Comparison of ENCODE assay signal across 29 cellular contexts in the genomic region with DNA sequence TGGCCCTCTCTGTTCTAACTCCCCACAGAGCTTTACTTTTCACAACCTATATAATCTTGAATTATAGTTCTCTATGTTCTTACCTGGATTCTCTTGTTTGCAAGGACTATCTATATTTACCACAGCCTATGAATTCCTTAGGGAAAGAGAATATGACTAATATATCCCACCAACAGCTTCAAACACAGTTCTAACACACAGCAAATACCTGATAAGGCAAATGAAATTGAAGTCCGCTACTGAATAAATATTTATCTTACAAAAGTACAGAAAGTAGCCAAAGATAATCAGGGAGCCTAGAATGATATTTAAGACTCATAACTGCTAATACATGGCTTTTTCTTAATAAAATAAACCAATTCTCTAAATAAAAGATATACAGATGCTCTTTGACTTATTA.
"Had no signal": no experiment of that assay in that cellular context is flagged by ENCODE, and none has a peak within 500 bp of the region (broad histone marks: within the 10 kb centered on the region; RNA-seq: fewer than 3 reads in every experiment).

No MANE protein-coding gene starts in this region.

- H3K36me3 ChIP-seq: stomach, suprapubic skin, thoracic aorta, thyroid gland, tibial artery, tibial nerve, transverse colon, upper lobe of left lung, upper lobe of right lung, uterus, vagina had no signal

- H3K27ac Mint-ChIP-seq: stimulated activated effector memory CD8-positive, alpha-beta T cell treated with anti-CD3 and anti-CD28 coated beads, Interleukin-12 subunit alpha, Interleukin-12 subunit beta, amount 100 ng/mL, for 72 hours; stimulated activated memory B cell treated with anti-CD40 and anti-IgM and Interleukin-4, amounts not matched to agents 10 μg/mL and 1 μg/mL and 100 μg/mL, for 72 hours; stimulated activated naive B cell treated with anti-CD40 and anti-IgM and Interleukin-4, amounts not matched to agents 10 μg/mL and 1 μg/mL and 100 μg/mL, for 72 hours; stimulated activated naive CD8-positive, alpha-beta T cell treated with anti-CD3 and anti-CD28 coated beads, Interleukin-15, amount 100 ng/mL, for 72 hours; stimulated activated naive CD8-positive, alpha-beta T cell treated with anti-CD3 and anti-CD28 coated beads, Interleukin-15, Interleukin-2, amounts not matched to agents 100 ng/mL and 50 ng/mL, for 24 hours; type B pancreatic cell had no signal

- H3K27me3 Mint-ChIP-seq: stimulated activated memory B cell treated with anti-CD40 and anti-IgM and Interleukin-4, amounts not matched to agents 10 μg/mL and 1 μg/mL and 100 μg/mL, for 72 hours; stimulated activated naive B cell treated with anti-CD40 and anti-IgM and Interleukin-4, amounts not matched to agents 10 μg/mL and 1 μg/mL and 100 μg/mL, for 72 hours; stimulated activated naive CD8-positive, alpha-beta T cell treated with anti-CD3 and anti-CD28 coated beads, Interleukin-15, amount 100 ng/mL, for 72 hours; stimulated activated naive CD8-positive, alpha-beta T cell treated with anti-CD3 and anti-CD28 coated beads, Interleukin-15, Interleukin-2, amounts not matched to agents 100 ng/mL and 50 ng/mL, for 24 hours had no signal

- H3K9me3 ChIP-seq: stomach, suprapubic skin, testis, thoracic aorta, thyroid gland, tibial artery, tibial nerve, transverse colon, upper lobe of left lung, upper lobe of right lung, uterus, vagina had no signal

- H3K9me3 Mint-ChIP-seq: stimulated activated effector memory CD8-positive, alpha-beta T cell treated with anti-CD3 and anti-CD28 coated beads, Interleukin-12 subunit alpha, Interleukin-12 subunit beta, amount 100 ng/mL, for 72 hours; stimulated activated memory B cell treated with anti-CD40 and anti-IgM and Interleukin-4, amounts not matched to agents 10 μg/mL and 1 μg/mL and 100 μg/mL, for 72 hours; stimulated activated naive CD8-positive, alpha-beta T cell treated with anti-CD3 and anti-CD28 coated beads, Interleukin-15, amount 100 ng/mL, for 72 hours; stimulated activated naive CD8-positive, alpha-beta T cell treated with anti-CD3 and anti-CD28 coated beads, Interleukin-15, Interleukin-2, amounts not matched to agents 100 ng/mL and 50 ng/mL, for 24 hours; type B pancreatic cell had no signal

- H3K27ac ChIP-seq: stomach, suprapubic skin, testis, thoracic aorta, thyroid gland, tibial artery, tibial nerve, transverse colon, upper lobe of left lung, upper lobe of right lung, uterus, vagina had no signal

- H3K4me1 ChIP-seq: suprapubic skin, testis, thyroid gland, tibial artery, tibial nerve, transverse colon, upper lobe of left lung, upper lobe of right lung, uterus, vagina had no signal

- H3K27me3 ChIP-seq: stomach, suprapubic skin, testis, thyroid gland, tibial artery, tibial nerve, transverse colon, upper lobe of left lung, upper lobe of right lung, uterus, vagina had no signal

- DNase-seq: stimulated activated CD4-positive, alpha-beta T cell treated with anti-CD3 and anti-CD28 coated beads, Interleukin-2, amount 100 ng/mL, for 48 hours; stimulated activated CD4-positive, alpha-beta T cell treated with anti-CD3 and anti-CD28 coated beads, Interleukin-4, amount 100 ng/mL, for 1 hour; stimulated activated CD4-positive, alpha-beta T cell treated with anti-CD3 and anti-CD28 coated beads, Interleukin-4, amount 100 ng/mL, for 24 hours; stimulated activated CD4-positive, alpha-beta T cell treated with anti-CD3 and anti-CD28 coated beads, Interleukin-4, amount 100 ng/mL, for 4 hours; stimulated activated CD8-positive, alpha-beta memory T cell treated with anti-CD3 and anti-CD28 coated beads, Interleukin-4, amount 100 ng/mL, for 48 hours; stimulated activated naive B cell treated with anti-CD40 and anti-IgM and Interleukin-4, amounts not matched to agents 10 μg/mL and 1 μg/mL and 100 μg/mL, for 72 hours; stimulated activated naive CD4-positive, alpha-beta T cell; stimulated activated naive CD4-positive, alpha-beta T cell treated with Interleukin-2 at 50 U/mL for 16 hours; stimulated activated naive CD8-positive, alpha-beta T cell treated with anti-CD3 and anti-CD28 coated beads, Interleukin-15, amount 100 ng/mL, for 72 hours; stimulated activated naive CD8-positive, alpha-beta T cell treated with anti-CD3 and anti-CD28 coated beads, Interleukin-15, Interleukin-2, amounts not matched to agents 100 U/mL and 50 U/mL, for 24 hours; stomach; substantia nigra; testis; thyroid gland; tibial artery; transverse colon; trophoblast cell; upper lobe of left lung; upper lobe of right lung; uterus had no signal

- H3K4me3 Mint-ChIP-seq: stimulated activated effector memory CD8-positive, alpha-beta T cell treated with anti-CD3 and anti-CD28 coated beads, Interleukin-12 subunit alpha, Interleukin-12 subunit beta, amount 100 ng/mL, for 72 hours; stimulated activated memory B cell treated with anti-CD40 and anti-IgM and Interleukin-4, amounts not matched to agents 10 μg/mL and 1 μg/mL and 100 μg/mL, for 72 hours; stimulated activated naive B cell treated with anti-CD40 and anti-IgM and Interleukin-4, amounts not matched to agents 10 μg/mL and 1 μg/mL and 100 μg/mL, for 72 hours; stimulated activated naive CD8-positive, alpha-beta T cell treated with anti-CD3 and anti-CD28 coated beads, Interleukin-15, amount 100 ng/mL, for 72 hours; stimulated activated naive CD8-positive, alpha-beta T cell treated with anti-CD3 and anti-CD28 coated beads, Interleukin-15, Interleukin-2, amounts not matched to agents 100 ng/mL and 50 ng/mL, for 24 hours; type B pancreatic cell had no signal

- H3K36me3 Mint-ChIP-seq: stimulated activated effector memory CD8-positive, alpha-beta T cell treated with anti-CD3 and anti-CD28 coated beads, Interleukin-12 subunit alpha, Interleukin-12 subunit beta, amount 100 ng/mL, for 72 hours; type B pancreatic cell had no signal

- H3K4me3 ChIP-seq: stomach, suprapubic skin, testis, thoracic aorta, thyroid gland, tibial artery, tibial nerve, transverse colon, upper lobe of left lung, upper lobe of right lung, uterus, vagina had no signal

- ATAC-seq: stimulated activated effector memory CD8-positive, alpha-beta T cell treated with anti-CD3 and anti-CD28 coated beads, Interleukin-12 subunit alpha, Interleukin-12 subunit beta, amount 100 ng/mL, for 72 hours; stimulated activated memory B cell treated with anti-CD40 and anti-IgM and Interleukin-4, amounts not matched to agents 10 μg/mL and 1 μg/mL and 100 μg/mL, for 72 hours; stimulated activated naive B cell treated with anti-CD40 and anti-IgM and Interleukin-4, amounts not matched to agents 10 μg/mL and 1 μg/mL and 100 μg/mL, for 72 hours; stimulated activated naive CD8-positive, alpha-beta T cell treated with anti-CD3 and anti-CD28 coated beads, Interleukin-15, amount 100 ng/mL, for 72 hours; stimulated activated naive CD8-positive, alpha-beta T cell treated with anti-CD3 and anti-CD28 coated beads, Interleukin-15, Interleukin-2, amounts not matched to agents 100 U/mL and 50 U/mL, for 24 hours; upper lobe of right lung had no signal

- H3K4me1 Mint-ChIP-seq: stimulated activated effector memory CD8-positive, alpha-beta T cell treated with anti-CD3 and anti-CD28 coated beads, Interleukin-12 subunit alpha, Interleukin-12 subunit beta, amount 100 ng/mL, for 72 hours; stimulated activated naive CD8-positive, alpha-beta T cell treated with anti-CD3 and anti-CD28 coated beads, Interleukin-15, amount 100 ng/mL, for 72 hours had no signal

- FAIRE-seq: urothelium cell line had no signal
